In genomic region chr2:80858955-80859354, GRCh38 we compare ENCODE assay signal across 15 cellular contexts.
DNase-seq lines count a peak whose midpoint lies in the region; ATAC-seq lines count a peak whose summit lies in the region.
"Had no signal": no experiment of that assay in that cellular context is flagged by ENCODE, and none has a peak within 500 bp of the region (broad histone marks: within the 10 kb centered on the region; RNA-seq: fewer than 3 reads in every experiment).

No MANE protein-coding gene starts in this region.

- ATAC-seq in HG03039 (IDR thresholded peaks at IDR 0.05; ENCODE audit: unreplicated experiment) = no peak
- ATAC-seq in stimulated activated naive CD8-positive, alpha-beta T cell treated with anti-CD3 and anti-CD28 coated beads, Interleukin-15, Interleukin-2, amounts not matched to agents 100 U/mL and 50 U/mL, for 24 hours = no peak
- ATAC-seq: Right ventricle myocardium inferior, SK-N-SH treated with all-trans-retinoic acid at 6 μM for 48 hours had no signal

- DNase-seq in SIG-M5 treated with dmso at 0.1 percent for 504 hours (lab: John Stamatoyannopoulos, UW; ENCODE audit: unreplicated experiment) = peak; percentile 17
- no peak for DNase-seq in SIG-M5 (lab: John Stamatoyannopoulos, UW)
- peak; percentile 33 for DNase-seq in OCI-M1 (lab: John Stamatoyannopoulos, UW)
- peak; percentile 29 for DNase-seq in left kidney (ENCODE audit: low read depth, low spot score)
- DNase-seq in stimulated activated naive CD8-positive, alpha-beta T cell treated with anti-CD3 and anti-CD28 coated beads, Interleukin-15, Interleukin-2, amounts not matched to agents 100 U/mL and 50 U/mL, for 24 hours = no peak
- no peak for DNase-seq in COLO668 (lab: John Stamatoyannopoulos, UW; ENCODE audit: unreplicated experiment)
- no peak for DNase-seq in putamen (ENCODE audit: low spot score)
- DNase-seq: COR-L47, GDM1, NCI-H1694 treated with DMSO at 0.1 percent for 48 hours, NCI-H2227 treated with DMSO at 0.1 percent for 48 hours, NCI-H524 had no signal

Comparison
In these comparisons a context has a peak if more than half of its experiments do, and no peak if none do; other contexts are left out.
1. DNase-seq: peak in SIG-M5 treated with dmso at 0.1 percent for 504 hours (single experiment), OCI-M1 (single experiment) and left kidney (single experiment); none in SIG-M5 (single experiment), stimulated activated naive CD8-positive, alpha-beta T cell treated with anti-CD3 and anti-CD28 coated beads, Interleukin-15, Interleukin-2, amounts not matched to agents 100 U/mL and 50 U/mL, for 24 hours (single experiment), COLO668 (single experiment) and putamen (single experiment).